In genomic region chr2:110115291-110116032, GRCh38 we compare ENCODE assay signal across 9 cellular contexts. TPM values are rescaled to one million over a fixed set of nuclear protein-coding genes. Genes with fewer than 3 reads are reported as not detected.
DNase-seq lines count a peak whose midpoint lies in the region; TF ChIP-seq lines count a peak whose summit lies in the region.
"Had no signal": no experiment of that assay in that cellular context is flagged by ENCODE, and none has a peak within 500 bp of the region (broad histone marks: within the 10 kb centered on the region; RNA-seq: fewer than 3 reads in every experiment).

TSS of gene MALL (minus strand) at chr2:110115822. CDS start at chr2:110115792, 30 bp downstream.

- H3K4me1 Mint-ChIP-seq in MCF 10A (ENCODE audit: insufficient read depth, unreplicated experiment), result peaks cover 16% of the 10 kb centered on the region

- H3K4me1 ChIP-seq in stomach smooth muscle (ENCODE audit: control insufficient read depth, insufficient read depth, low read length), result peaks cover 7% of the 10 kb centered on the region

- TF ChIP-seq RAD21 in Ishikawa (IDR thresholded peaks at IDR 0.05; ENCODE audit: low read depth), result no peak

- peak within 1 kb of the TSS in 1 of 2 donors; percentile 55 for H3K4me3 ChIP-seq in stomach smooth muscle (ENCODE audit: low read length in 2 of 2)

- no peaks in the 10 kb centered on the region for H3K36me3 Mint-ChIP-seq in MCF 10A (ENCODE audit: insufficient read depth, unreplicated experiment)

- DNase-seq in MCF 10A (ENCODE audit: unreplicated experiment), result no peak
- peak; percentile 28 for DNase-seq in kidney glomerular epithelial cell (lab: John Stamatoyannopoulos, UW)
- DNase-seq in activated CD4-positive, CD25-positive, alpha-beta regulatory T cell treated with anti-CD3 and anti-CD28 coated beads, Interleukin-2, amount 50 U/mL, for 72 hours, result no peak
- no peak for DNase-seq in SHP77 treated with DMSO at 0.1 percent for 48 hours (lab: John Stamatoyannopoulos, UW)
- DNase-seq in GM13977 (ENCODE audit: low spot score), result no peak
- DNase-seq in NCI-H1436 treated with DMSO at 0.1 percent for 48 hours (lab: John Stamatoyannopoulos, UW), result no peak

- H3K4me3 Mint-ChIP-seq in MCF 10A (ENCODE audit: unreplicated experiment), result peak within 1 kb of the TSS; percentile 64
- H3K4me3 Mint-ChIP-seq: dendritic cell treated with granulocyte-macrophage colony-stimulating factor and Interleukin-4, amounts not matched to agents 40 ng/mL and 50 ng/mL, for 4 days had no signal

- no peaks in the 10 kb centered on the region for H3K36me3 ChIP-seq in stomach smooth muscle (ENCODE audit: control insufficient read depth in 2 of 2, insufficient read depth in 2 of 2, low read length in 2 of 2)

- no peaks in the 10 kb centered on the region for H3K27me3 Mint-ChIP-seq in MCF 10A (ENCODE audit: insufficient read depth, unreplicated experiment)

- peak; percentile 82 for TF ChIP-seq EP300 in Ishikawa (IDR thresholded peaks at IDR 0.05; ENCODE audit: borderline replicate concordance)

- no peak within 1 kb of the TSS for H3K9ac ChIP-seq in stomach smooth muscle (ENCODE audit: low read length in 2 of 2)

- H3K27ac Mint-ChIP-seq in MCF 10A (ENCODE audit: low read depth, unreplicated experiment), result no peak within 1 kb of the TSS
- H3K27ac Mint-ChIP-seq: dendritic cell treated with granulocyte-macrophage colony-stimulating factor and Interleukin-4, amounts not matched to agents 40 ng/mL and 50 ng/mL, for 4 days had no signal

- no peaks in the 10 kb centered on the region for H3K9me3 ChIP-seq in stomach smooth muscle (ENCODE audit: control insufficient read depth in 2 of 2, low read length in 2 of 2)

- H3K9me3 Mint-ChIP-seq in MCF 10A (ENCODE audit: unreplicated experiment), result peaks cover 2% of the 10 kb centered on the region
- H3K9me3 Mint-ChIP-seq: dendritic cell treated with granulocyte-macrophage colony-stimulating factor and Interleukin-4, amounts not matched to agents 40 ng/mL and 50 ng/mL, for 4 days had no signal

- in situ Hi-C loops in GM13977 (cut with MboI; ENCODE audit: low pct_unique_long_range_greater_than_20kb, low sequenced_read_pairs, unreplicated experiment), result no loop called here

- no TSS peak for BruUV-seq in MCF 10A (replicated peaks; lab: Mats Ljungman, UMichigan)

- intact Hi-C loops in MCF 10A (cut with micrococcal nuclease), result no loop called here

- H3K27ac ChIP-seq in stomach smooth muscle (ENCODE audit: low read length), result peak within 1 kb of the TSS; percentile 31

- H3K27me3 ChIP-seq in stomach smooth muscle (ENCODE audit: control insufficient read depth in 1 of 2, insufficient read depth in 2 of 2, low read length in 2 of 2), result peaks cover 32% of the 10 kb centered on the region in 2 donors

- POLR2A ChIA-PET in MCF 10A (lab: Yijun Ruan, JAX), result interaction anchor here (0.7 to 1.4 kb wide), 2 partner anchors 16 to 36 kb away, joined by 3 read pairs; no protein-coding TSS in a partner anchor

- no peak for TF ChIP-seq CTCF in MCF 10A (IDR thresholded peaks at IDR 0.05; ENCODE audit: unreplicated experiment)
- no peak for TF ChIP-seq CTCF in GM13977 (IDR thresholded peaks at IDR 0.05; ENCODE audit: extremely low read depth, insufficient read depth, missing control alignments)

- CTCF ChIA-PET in MCF 10A (lab: Yijun Ruan, JAX), result interaction anchor here (1.2 to 1.6 kb wide), 4 partner anchors 8 to 42 kb away, joined by 3 to 5 read pairs (median 5); no protein-coding TSS in a partner anchor

TF ChIP-seq in Ishikawa, 13 proteins besides CTCF, POLR2A, EP300 and RAD21:
- TF ChIP-seq EGR1 (IDR thresholded peaks at IDR 0.05), result 0 out of 2 replicates have a peak, but pooled peaks have one; percentile 18
- TF ChIP-seq NFIC (IDR thresholded peaks at IDR 0.05), result peak; percentile 82
- TF ChIP-seq CREB1 (IDR thresholded peaks at IDR 0.05; ENCODE audit: low read depth), result peak; percentile 41; the same call in 1 of the 2 replicates
- peak; percentile 34 for TF ChIP-seq USF1 (IDR thresholded peaks at IDR 0.05)
- TF ChIP-seq, protein P1, sequence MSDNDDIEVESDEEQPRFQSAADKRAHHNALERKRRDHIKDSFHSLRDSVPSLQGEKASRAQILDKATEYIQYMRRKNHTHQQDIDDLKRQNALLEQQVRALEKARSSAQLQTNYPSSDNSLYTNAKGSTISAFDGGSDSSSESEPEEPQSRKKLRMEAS (IDR thresholded peaks at IDR 0.05), result peak; percentile 94
- TF ChIP-seq CEBPB (IDR thresholded peaks at IDR 0.05), result peak; percentile 30; the same call in 1 of the 2 replicates
- TF ChIP-seq TAF1 (IDR thresholded peaks at IDR 0.05; ENCODE audit: low read depth), result peak; percentile 43; the same call in 1 of the 2 replicates
- no peak for TF ChIP-seq REST (IDR thresholded peaks at IDR 0.05; ENCODE audit: low read depth)
- peak; percentile 53; the same call in 1 of the 2 replicates for TF ChIP-seq FOXM1 (IDR thresholded peaks at IDR 0.05; ENCODE audit: borderline replicate concordance, low read depth)
- TF ChIP-seq TEAD4 (IDR thresholded peaks at IDR 0.05), result peak; percentile 50
- peak; percentile 86 for TF ChIP-seq TCF12 (IDR thresholded peaks at IDR 0.05; ENCODE audit: low read depth)
- peak; percentile 76 for TF ChIP-seq YY1 (IDR thresholded peaks at IDR 0.05; ENCODE audit: low read depth)
- TF ChIP-seq ZBTB7A (IDR thresholded peaks at IDR 0.05; ENCODE audit: low read depth), result peak; percentile 56; the same call in 1 of the 2 replicates

RNA-seq across cellular contexts. Expression of gene MALL, which starts in this region (rescaled TPM):
- total RNA-seq in MCF 10A (2022), result 0.83 and 1.8 TPM in 2 replicates
